Comparison of ENCODE assay signal across 9 cellular contexts in genomic region chr14:21852061-21852664, GRCh38.
A peak's percentile ranks its signal among the peaks of the same experiment; 100 is the strongest.
DNase-seq lines count a peak whose midpoint lies in the region; ATAC-seq, FAIRE-seq and TF ChIP-seq lines count a peak whose summit lies in the region.
"Had no signal": no experiment of that assay in that cellular context is flagged by ENCODE, and none has a peak within 500 bp of the region (broad histone marks: within the 10 kb centered on the region; RNA-seq: fewer than 3 reads in every experiment).

No MANE protein-coding gene starts in this region.

- no peak overlapping the region for H3K27ac ChIP-seq in osteoblast (ENCODE audit: low read depth, low read length)

- H3K27me3 Mint-ChIP-seq in activated CD8-positive, alpha-beta memory T cell treated with anti-CD3 and anti-CD28 coated beads, Interleukin-2, amount 10 ng/mL, durations not matched to agents 7 days and 5 days: peaks cover 25% of the 10 kb centered on the region

- H3K4me1 Mint-ChIP-seq in activated CD8-positive, alpha-beta memory T cell treated with anti-CD3 and anti-CD28 coated beads, Interleukin-2, amount 10 ng/mL, durations not matched to agents 7 days and 5 days: peaks cover 18% of the 10 kb centered on the region

- peak; percentile 68 for TF ChIP-seq CTCF in osteoblast (IDR thresholded peaks at IDR 0.05; ENCODE audit: extremely low read depth, low read depth, low read length)

- no peaks in the 10 kb centered on the region for H3K9me3 ChIP-seq in osteoblast (ENCODE audit: low read depth, low read length)

- CTCF ChIA-PET in activated CD8-positive, alpha-beta memory T cell treated with anti-CD3 and anti-CD28 coated beads, Interleukin-2, amount 10 ng/mL, durations not matched to agents 7 days and 5 days (lab: Charles Lee): interaction anchor here (0.6 to 1.8 kb wide), 16 partner anchors 9 to 1000 kb away, joined by 3 to 8 read pairs (median 3); no protein-coding TSS in a partner anchor

- no peak overlapping the region for H3K4me3 ChIP-seq in osteoblast (ENCODE audit: insufficient read depth, low read length)

- H3K4me2 ChIP-seq in osteoblast (ENCODE audit: insufficient read depth, low read length): no peak overlapping the region

- H4K20me1 ChIP-seq in osteoblast (ENCODE audit: insufficient read depth, low read length): no peaks in the 10 kb centered on the region

- H3K27ac Mint-ChIP-seq in activated CD8-positive, alpha-beta memory T cell treated with anti-CD3 and anti-CD28 coated beads, Interleukin-2, amount 10 ng/mL, durations not matched to agents 7 days and 5 days: peak overlapping the region; percentile 84

- TF ChIP-seq POLR2A in erythroblast (IDR thresholded peaks at IDR 0.05; ENCODE audit: low read length): no peak

- H3K4me3 Mint-ChIP-seq in activated CD8-positive, alpha-beta memory T cell treated with anti-CD3 and anti-CD28 coated beads, Interleukin-2, amount 10 ng/mL, durations not matched to agents 7 days and 5 days: peak overlapping the region; percentile 72

- H3K4me1 ChIP-seq in osteoblast (ENCODE audit: insufficient read depth, low read length): no peaks in the 10 kb centered on the region

- no peaks in the 10 kb centered on the region for H3K9me3 Mint-ChIP-seq in activated CD8-positive, alpha-beta memory T cell treated with anti-CD3 and anti-CD28 coated beads, Interleukin-2, amount 10 ng/mL, durations not matched to agents 7 days and 5 days (ENCODE audit: low read depth)

- H3K27me3 ChIP-seq in osteoblast (ENCODE audit: insufficient read depth, low read length): no peaks in the 10 kb centered on the region

- peaks cover 16% of the 10 kb centered on the region for H3K36me3 Mint-ChIP-seq in activated CD8-positive, alpha-beta memory T cell treated with anti-CD3 and anti-CD28 coated beads, Interleukin-2, amount 10 ng/mL, durations not matched to agents 7 days and 5 days

- no peak overlapping the region for H2AFZ ChIP-seq in osteoblast (ENCODE audit: low read length)

- peak; percentile 73 for ATAC-seq in activated CD8-positive, alpha-beta memory T cell treated with anti-CD3 and anti-CD28 coated beads, Interleukin-2, amount 10 ng/mL, durations not matched to agents 7 days and 5 days
- ATAC-seq in GM19035 (IDR thresholded peaks at IDR 0.05; ENCODE audit: unreplicated experiment): no peak

- no peaks in the 10 kb centered on the region for H3K79me2 ChIP-seq in osteoblast (ENCODE audit: insufficient read depth, low read length)

- no peaks in the 10 kb centered on the region for H3K36me3 ChIP-seq in osteoblast (ENCODE audit: insufficient read depth, low read length)

- DNase-seq in NOMO-1 (lab: John Stamatoyannopoulos, UW; ENCODE audit: unreplicated experiment in 2 of 2): peak; percentile 2 to 13
- DNase-seq in NOMO-1 treated with DMSO at 0.1 percent for 48 hours (lab: John Stamatoyannopoulos, UW; ENCODE audit: unreplicated experiment): no peak
- DNase-seq in NCI-H2171 treated with DMSO at 0.1 percent for 48 hours (lab: John Stamatoyannopoulos, UW): peak; percentile 69
- peak; percentile 82 for DNase-seq in activated CD8-positive, alpha-beta memory T cell treated with anti-CD3 and anti-CD28 coated beads, Interleukin-2, amount 10 ng/mL, durations not matched to agents 7 days and 5 days
- DNase-seq in erythroblast (lab: John Stamatoyannopoulos, UW): peak; percentile 63 to 74
- no peak for DNase-seq in osteoblast (ENCODE audit: insufficient read length, low spot score, missing footprints)
- peak; percentile 26 for DNase-seq in urothelium cell line (ENCODE audit: low spot score)

- FAIRE-seq in urothelium cell line (lab: Jason Lieb, UNC): no peak
- FAIRE-seq: G401.6 had no signal

Comparison
In these comparisons a context has a peak if more than half of its experiments do, and no peak if none do; other contexts are left out.
1. DNase-seq: peak in NOMO-1 (2 of 2), NCI-H2171 treated with DMSO at 0.1 percent for 48 hours (single experiment), activated CD8-positive, alpha-beta memory T cell treated with anti-CD3 and anti-CD28 coated beads, Interleukin-2, amount 10 ng/mL, durations not matched to agents 7 days and 5 days (single experiment), erythroblast (2 of 2) and urothelium cell line (single experiment); none in NOMO-1 treated with DMSO at 0.1 percent for 48 hours (single experiment) and osteoblast (single experiment).